8 cellular contexts compared by ENCODE assay signal in genomic region chr12:66234722-66235625, GRCh38. TPM values are rescaled to one million over a fixed set of nuclear protein-coding genes. Genes with fewer than 3 reads are reported as not detected.
A peak's percentile ranks its signal among the peaks of the same experiment; 100 is the strongest.
DNase-seq lines count a peak whose midpoint lies in the region; ATAC-seq and TF ChIP-seq lines count a peak whose summit lies in the region.
"Not testable (repeated sequence)": the region's sequence is repeated elsewhere in the genome, so short reads cannot be mapped to it uniquely, and the experiment has no call there.

No MANE protein-coding gene starts in this region.

- in situ Hi-C loops in Panc1 (cut with HindIII; ENCODE audit: low pct_unique_long_range_greater_than_20kb, low sequenced_read_pairs) = not testable (repeated sequence)

- not testable (repeated sequence) for H3K9me3 ChIP-seq in Panc1 (ENCODE audit: control insufficient read depth, insufficient read depth, low read depth, low read length); esophagus muscularis mucosa; mesodermal cell (ENCODE audit: control insufficient read depth, low read length)

- BruUV-seq in Calu3 (replicated peaks; lab: Mats Ljungman, UMichigan); Panc1 (replicated peaks; lab: Mats Ljungman, UMichigan): not testable (repeated sequence)

- not testable (repeated sequence) for H3K36me3 ChIP-seq in Panc1 (ENCODE audit: control insufficient read depth, insufficient read depth, low read length); mesodermal cell (ENCODE audit: control insufficient read depth, insufficient read depth, low read length)
- H3K36me3 ChIP-seq in esophagus muscularis mucosa = peaks cover 0 to 14% (median 3%) of the 10 kb centered on the region in 4 donors

- CTCF ChIA-PET in Calu3 (lab: Charles Lee) (interaction anchor here (0.5 to 2.8 kb wide), 6 partner anchors 31 to 1406 kb away, joined by 3 to 18 read pairs (median 4); partner anchors contain the start of gene TMBIM4), Panc1 (lab: Charles Lee) (interaction anchor here (0.6 kb wide), 1 partner anchor 67 kb away, joined by 3 read pairs; no protein-coding TSS in a partner anchor)

- not testable (repeated sequence) for TF ChIP-seq CTCF in Calu3 (IDR thresholded peaks at IDR 0.05; ENCODE audit: unreplicated experiment)
- TF ChIP-seq CTCF in Panc1 (IDR thresholded peaks at IDR 0.05) = peak; percentile 34
- TF ChIP-seq CTCF in esophagus muscularis mucosa (IDR thresholded peaks at IDR 0.05) = peak in 2 of 3 experiments; percentile 13 to 18

- H3K27ac Mint-ChIP-seq in Calu3 (ENCODE audit: unreplicated experiment); activated T-helper 17 cell treated with anti-CD3 and anti-CD28 coated beads, Interleukin-2, amount 50 U/mL, for 72 hours: not testable (repeated sequence)

- not testable (repeated sequence) for H3K27me3 Mint-ChIP-seq in Calu3 (ENCODE audit: unreplicated experiment)
- peaks cover 36% of the 10 kb centered on the region for H3K27me3 Mint-ChIP-seq in activated T-helper 17 cell treated with anti-CD3 and anti-CD28 coated beads, Interleukin-2, amount 50 U/mL, for 72 hours

- TF ChIP-seq POLR2A in esophagus muscularis mucosa (IDR thresholded peaks at IDR 0.05; ENCODE audit: low read depth) = not testable (repeated sequence)

- not testable (repeated sequence) for H3K27ac ChIP-seq in Panc1 (ENCODE audit: low read length); mesodermal cell (ENCODE audit: low read depth, low read length, severe bottlenecking)
- H3K27ac ChIP-seq in esophagus muscularis mucosa (replicated peaks in 1 of 4) = peak overlapping the region; percentile 38 to 59 (median 49)

- DNase-seq in Calu3 = peak; percentile 55
- peak; percentile 32 for DNase-seq in HK-2 (ENCODE audit: unreplicated experiment)
- DNase-seq in Panc1 (ENCODE audit: low read depth, low spot score); esophagus muscularis mucosa (ENCODE audit: extremely low spot score): not testable (repeated sequence)
- peak; percentile 9 to 14 for DNase-seq in stimulated activated CD8-positive, alpha-beta memory T cell treated with anti-CD3 and anti-CD28 coated beads, Interleukin-15, amount 100 ng/mL, for 48 hours (ENCODE audit: low read depth in 2 of 2)

- intact Hi-C loops in Calu3 (cut with micrococcal nuclease; ENCODE audit: unreplicated experiment) = loop anchor here (1.0 kb wide), 3 partner anchors 40 to 90 kb away; partner anchors contain the start of gene TMBIM4
- intact Hi-C loops in Panc1 (cut with micrococcal nuclease; ENCODE audit: unreplicated experiment) = not testable (repeated sequence)
- intact Hi-C loops in esophagus muscularis mucosa (cut with DNase I) = loop anchor here (10.0 kb wide), 1 partner anchor 90 kb away; no protein-coding TSS in a partner anchor

- peak overlapping the region; percentile 40 for H3K4me3 Mint-ChIP-seq in Calu3 (ENCODE audit: low read depth, unreplicated experiment)
- peak overlapping the region; percentile 14 for H3K4me3 Mint-ChIP-seq in activated T-helper 17 cell treated with anti-CD3 and anti-CD28 coated beads, Interleukin-2, amount 50 U/mL, for 72 hours

- not testable (repeated sequence) for H3K36me3 Mint-ChIP-seq in Calu3 (ENCODE audit: insufficient read depth, unreplicated experiment); activated T-helper 17 cell treated with anti-CD3 and anti-CD28 coated beads, Interleukin-2, amount 50 U/mL, for 72 hours (ENCODE audit: low read depth)

- WGBS in esophagus muscularis mucosa = 18% methylated on average over 22 of the region's 74 CpGs
- 6 to 10% methylated on average over 41 to 52 of the region's 74 CpGs for WGBS in mesodermal cell (ENCODE audit: insufficient coverage in 2 of 2), 2 experiments

- H3K27me3 ChIP-seq in Panc1 (ENCODE audit: control insufficient read depth, insufficient read depth, low read length) = not testable (repeated sequence)
- peaks cover 0 to 45% (median 0%) of the 10 kb centered on the region in 4 donors for H3K27me3 ChIP-seq in esophagus muscularis mucosa

- not testable (repeated sequence) for H3K4me1 ChIP-seq in Panc1 (ENCODE audit: control insufficient read depth, insufficient read depth, low read length); mesodermal cell (ENCODE audit: control insufficient read depth, insufficient read depth, low read length, poor library complexity, severe bottlenecking)
- H3K4me1 ChIP-seq in esophagus muscularis mucosa = peaks cover 0 to 12% (median 2%) of the 10 kb centered on the region in 4 donors

- H3K4me1 Mint-ChIP-seq in Calu3 (ENCODE audit: low read depth, unreplicated experiment) = peaks cover 19% of the 10 kb centered on the region
- not testable (repeated sequence) for H3K4me1 Mint-ChIP-seq in activated T-helper 17 cell treated with anti-CD3 and anti-CD28 coated beads, Interleukin-2, amount 50 U/mL, for 72 hours

- not testable (repeated sequence) for TF ChIP-seq EP300 in esophagus muscularis mucosa (IDR thresholded peaks at IDR 0.05)

- ATAC-seq in GM21423 (IDR thresholded peaks at IDR 0.05; ENCODE audit: unreplicated experiment) = peak; percentile 45
- ATAC-seq in Panc1 = peak; percentile 95
- peak; percentile 63 for ATAC-seq in activated T-helper 17 cell treated with anti-CD3 and anti-CD28 coated beads, Interleukin-2, amount 50 U/mL, for 72 hours (replicated peaks)

- H3K4me3 ChIP-seq in Panc1 (ENCODE audit: low read depth in 2 of 2, low read length in 2 of 2) (peak overlapping the region; percentile 53 to 55), esophagus muscularis mucosa (peak overlapping the region; percentile 50 to 64 (median 54)), mesodermal cell (ENCODE audit: extremely low read depth, insufficient read depth, low read length, poor library complexity, severe bottlenecking) (peak overlapping the region; percentile 48)

- POLR2A ChIA-PET in Panc1 (lab: Charles Lee) = not testable (repeated sequence)

- H3K9me3 Mint-ChIP-seq in Calu3 (ENCODE audit: low read depth, unreplicated experiment); activated T-helper 17 cell treated with anti-CD3 and anti-CD28 coated beads, Interleukin-2, amount 50 U/mL, for 72 hours: not testable (repeated sequence)

RNA-seq across cellular contexts. Expression of gene IRAK3, which starts 46.0 kb away (rescaled TPM):
- total RNA-seq in Calu3 (2022) = 7.8 and 12.0 TPM in 2 replicates
- 2.4 TPM for total RNA-seq in Panc1 (2021; ENCODE audit: unreplicated experiment)
- polyA plus RNA-seq in Panc1 (2012; ENCODE audit: insufficient read length) = 1.1 TPM
- total RNA-seq in activated T-helper 17 cell treated with anti-CD3 and anti-CD28 coated beads, Interleukin-2, amount 50 U/mL, for 72 hours = 1 to 10 TPM; 1.4 to 1.8 TPM
- total RNA-seq in esophagus muscularis mucosa = 10 to 100 TPM; 12.2 to 21.5 (median 13.6) TPM
- 0.37 TPM for polyA plus RNA-seq in mesodermal cell (2013, experiment 1 of 2)
- polyA plus RNA-seq in mesodermal cell (2013, experiment 2 of 2) = 0.66 TPM

Comparison
In these comparisons a context has a peak if more than half of its experiments do, and no peak if none do; other contexts are left out.
1. ATAC-seq: peak in every context shown above with its lines; median percentile 95 in Panc1; 63 in activated T-helper 17 cell treated with anti-CD3 and anti-CD28 coated beads, Interleukin-2, amount 50 U/mL, for 72 hours; 45 in GM21423.